18 cellular contexts compared by ENCODE assay signal in genomic region chr2:28465148-28465885, GRCh38. TPM values are rescaled to one million over a fixed set of nuclear protein-coding genes. Genes with fewer than 3 reads are reported as not detected.
DNase-seq lines count a peak whose midpoint lies in the region; ATAC-seq and TF ChIP-seq lines count a peak whose summit lies in the region.
"Had no signal": no experiment of that assay in that cellular context is flagged by ENCODE, and none has a peak within 500 bp of the region (broad histone marks: within the 10 kb centered on the region; RNA-seq: fewer than 3 reads in every experiment).

No MANE protein-coding gene starts in this region.

- H3K4me1 Mint-ChIP-seq in activated CD8-positive, alpha-beta memory T cell treated with anti-CD3 and anti-CD28 coated beads, Interleukin-2, amount 10 ng/mL, durations not matched to agents 7 days and 5 days: peaks cover 44% of the 10 kb centered on the region
- H3K4me1 Mint-ChIP-seq in activated T-helper 1 cell treated with anti-CD3 and anti-CD28 coated beads, Interleukin-12 subunit alpha, Interleukin-12 subunit beta, Interleukin-2, Interleukin-4 antibody, amounts not matched to agents 30 ng/mL and 10 ng/mL and 1 ng/mL, durations not matched to agents 14 hours and 24 hours and 36 hours (ENCODE audit: low read depth): peaks cover 51% of the 10 kb centered on the region
- H3K4me1 Mint-ChIP-seq in type B pancreatic cell (ENCODE audit: unreplicated experiment): no peaks in the 10 kb centered on the region

- CTCF ChIA-PET in activated CD8-positive, alpha-beta memory T cell treated with anti-CD3 and anti-CD28 coated beads, Interleukin-2, amount 10 ng/mL, durations not matched to agents 7 days and 5 days (lab: Charles Lee): interaction anchor here (0.8 to 1.8 kb wide), 3 partner anchors 12 to 46 kb away, joined by 3 to 5 read pairs (median 5); no protein-coding TSS in a partner anchor

- H3K9ac ChIP-seq in mesenchymal stem cell (ENCODE audit: low read length): no peak overlapping the region

- no peaks in the 10 kb centered on the region for H3K27me3 ChIP-seq in mesenchymal stem cell (ENCODE audit: control insufficient read depth in 1 of 2, insufficient read depth in 1 of 2, low read length in 2 of 2)
- H3K27me3 ChIP-seq: suprapubic skin had no signal

- no peak overlapping the region for H2BK15ac ChIP-seq in mesenchymal stem cell (ENCODE audit: low read depth, poor library complexity, severe bottlenecking)

- no peak overlapping the region for H4K8ac ChIP-seq in mesenchymal stem cell (ENCODE audit: low read length)

- H3K4me3 Mint-ChIP-seq in activated CD8-positive, alpha-beta memory T cell treated with anti-CD3 and anti-CD28 coated beads, Interleukin-2, amount 10 ng/mL, durations not matched to agents 7 days and 5 days: no peak overlapping the region
- H3K4me3 Mint-ChIP-seq in activated T-helper 1 cell treated with anti-CD3 and anti-CD28 coated beads, Interleukin-12 subunit alpha, Interleukin-12 subunit beta, Interleukin-2, Interleukin-4 antibody, amounts not matched to agents 30 ng/mL and 10 ng/mL and 1 ng/mL, durations not matched to agents 14 hours and 24 hours and 36 hours: peak overlapping the region; percentile 17
- H3K4me3 Mint-ChIP-seq in type B pancreatic cell: no peak overlapping the region

- intact Hi-C loops in activated T-helper 1 cell treated with anti-CD3 and anti-CD28 coated beads, Interleukin-12 subunit alpha, Interleukin-12 subunit beta, Interleukin-2, Interleukin-4 antibody, amounts not matched to agents 30 ng/mL and 10 ng/mL and 1 ng/mL, durations not matched to agents 14 hours and 24 hours and 36 hours (cut with micrococcal nuclease): loop anchor here (1.0 to 5.0 kb wide), 6 partner anchors 17 to 837 kb away; no protein-coding TSS in a partner anchor

- 90% methylated on average over 4 of the region's 8 CpGs for WGBS in mesenchymal stem cell

- H3K36me3 ChIP-seq in mesenchymal stem cell (ENCODE audit: control insufficient read depth in 1 of 2, insufficient read depth in 2 of 2, low read depth in 1 of 2, low read length in 2 of 2): no peaks in the 10 kb centered on the region
- H3K36me3 ChIP-seq: suprapubic skin had no signal

- H3K4me2 ChIP-seq in mesenchymal stem cell (ENCODE audit: low read length, poor library complexity, severe bottlenecking): no peak overlapping the region
- H3K4me2 ChIP-seq: A549, smooth muscle cell had no signal

- no peak overlapping the region for H4K91ac ChIP-seq in mesenchymal stem cell (ENCODE audit: low read length)

- peaks cover 13% of the 10 kb centered on the region for H3K9me3 Mint-ChIP-seq in activated CD8-positive, alpha-beta memory T cell treated with anti-CD3 and anti-CD28 coated beads, Interleukin-2, amount 10 ng/mL, durations not matched to agents 7 days and 5 days (ENCODE audit: low read depth)
- H3K9me3 Mint-ChIP-seq in activated T-helper 1 cell treated with anti-CD3 and anti-CD28 coated beads, Interleukin-12 subunit alpha, Interleukin-12 subunit beta, Interleukin-2, Interleukin-4 antibody, amounts not matched to agents 30 ng/mL and 10 ng/mL and 1 ng/mL, durations not matched to agents 14 hours and 24 hours and 36 hours: peaks cover 21% of the 10 kb centered on the region
- peaks cover 8% of the 10 kb centered on the region for H3K9me3 Mint-ChIP-seq in type B pancreatic cell

- TF ChIP-seq CTCF in type B pancreatic cell (conservative IDR thresholded peaks at IDR 0.05): no peak

- H2AK5ac ChIP-seq in mesenchymal stem cell (ENCODE audit: low read length, severe bottlenecking): no peak overlapping the region

- H2BK12ac ChIP-seq in mesenchymal stem cell (ENCODE audit: low read length in 2 of 2): no peak overlapping the region

- peak overlapping the region; percentile 53 for H3K27ac Mint-ChIP-seq in activated CD8-positive, alpha-beta memory T cell treated with anti-CD3 and anti-CD28 coated beads, Interleukin-2, amount 10 ng/mL, durations not matched to agents 7 days and 5 days
- peak overlapping the region; percentile 36 for H3K27ac Mint-ChIP-seq in activated T-helper 1 cell treated with anti-CD3 and anti-CD28 coated beads, Interleukin-12 subunit alpha, Interleukin-12 subunit beta, Interleukin-2, Interleukin-4 antibody, amounts not matched to agents 30 ng/mL and 10 ng/mL and 1 ng/mL, durations not matched to agents 14 hours and 24 hours and 36 hours
- no peak overlapping the region for H3K27ac Mint-ChIP-seq in type B pancreatic cell

- no peak overlapping the region for H3K23ac ChIP-seq in mesenchymal stem cell (ENCODE audit: low read length in 2 of 2)

- H3K79me1 ChIP-seq in mesenchymal stem cell (replicated peaks; ENCODE audit: low read length, poor library complexity, severe bottlenecking): no peaks in the 10 kb centered on the region

- peaks cover 11% of the 10 kb centered on the region for H3K9me3 ChIP-seq in mesenchymal stem cell (ENCODE audit: control insufficient read depth, low read length)
- H3K9me3 ChIP-seq: mucosa of descending colon, suprapubic skin had no signal

- DNase-seq in activated CD8-positive, alpha-beta memory T cell treated with anti-CD3 and anti-CD28 coated beads, Interleukin-2, amount 10 ng/mL, durations not matched to agents 7 days and 5 days: no peak
- DNase-seq in activated CD8-positive, alpha-beta memory T cell treated with anti-CD3 and anti-CD28 coated beads, Interleukin-2, amount 50 U/mL, for 4 hours: no peak
- DNase-seq in EH (ENCODE audit: low read depth) (peak; percentile 28), mesenchymal stem cell (no peak), type B pancreatic cell (ENCODE audit: extremely low spot score, unreplicated experiment) (no peak)
- DNase-seq in activated T-helper 1 cell treated with anti-CD3 and anti-CD28 coated beads, Interleukin-12 subunit alpha, Interleukin-12 subunit beta, Interleukin-2, Interleukin-4 antibody, amounts not matched to agents 30 ng/mL and 10 ng/mL and 1 ng/mL, durations not matched to agents 14 hours and 24 hours and 36 hours (ENCODE audit: low spot score): no peak
- DNase-seq: activated gamma-delta T cell, head of caudate nucleus, left ventricle myocardium superior, mucosa of descending colon, NCI-H1417, NCI-H526 had no signal

- no peak overlapping the region for H3K4ac ChIP-seq in mesenchymal stem cell (ENCODE audit: low read depth in 1 of 2, low read length in 2 of 2)

- no peak overlapping the region for H3K14ac ChIP-seq in mesenchymal stem cell (ENCODE audit: low read length in 2 of 2)

- H3K27me3 Mint-ChIP-seq in activated CD8-positive, alpha-beta memory T cell treated with anti-CD3 and anti-CD28 coated beads, Interleukin-2, amount 10 ng/mL, durations not matched to agents 7 days and 5 days: peaks cover 13% of the 10 kb centered on the region
- H3K27me3 Mint-ChIP-seq in activated T-helper 1 cell treated with anti-CD3 and anti-CD28 coated beads, Interleukin-12 subunit alpha, Interleukin-12 subunit beta, Interleukin-2, Interleukin-4 antibody, amounts not matched to agents 30 ng/mL and 10 ng/mL and 1 ng/mL, durations not matched to agents 14 hours and 24 hours and 36 hours (ENCODE audit: insufficient read depth): peaks cover 11% of the 10 kb centered on the region
- H3K27me3 Mint-ChIP-seq in type B pancreatic cell: peaks cover 16% of the 10 kb centered on the region

- peak overlapping the region; percentile 77 for H2AFZ ChIP-seq in mesenchymal stem cell (ENCODE audit: low read depth, low read length)

- peak; percentile 74 for ATAC-seq in activated CD8-positive, alpha-beta memory T cell treated with anti-CD3 and anti-CD28 coated beads, Interleukin-2, amount 10 ng/mL, durations not matched to agents 7 days and 5 days
- ATAC-seq in GM19351 (IDR thresholded peaks at IDR 0.05; ENCODE audit: unreplicated experiment) (no peak), HG03135 (IDR thresholded peaks at IDR 0.05; ENCODE audit: unreplicated experiment) (no peak)
- ATAC-seq: A549, left ventricle myocardium superior, mucosa of descending colon had no signal

- no peak overlapping the region for H2BK120ac ChIP-seq in mesenchymal stem cell (ENCODE audit: low read depth, low read length)

- no peak overlapping the region for H3K27ac ChIP-seq in mesenchymal stem cell (ENCODE audit: low read length, poor library complexity, severe bottlenecking)
- H3K27ac ChIP-seq: A549, C4-2B, suprapubic skin had no signal

- no peaks in the 10 kb centered on the region for H3K4me1 ChIP-seq in mesenchymal stem cell (ENCODE audit: control insufficient read depth, insufficient read depth, low read depth, low read length)

- no peak overlapping the region for H3K4me3 ChIP-seq in mesenchymal stem cell (ENCODE audit: insufficient read depth in 1 of 2, low read depth in 1 of 2, low read length in 2 of 2)
- H3K4me3 ChIP-seq: A549, mucosa of descending colon, smooth muscle cell, suprapubic skin had no signal

- no peak overlapping the region for H2BK5ac ChIP-seq in mesenchymal stem cell (ENCODE audit: low read depth, low read length, poor library complexity, severe bottlenecking)

- H3K18ac ChIP-seq in mesenchymal stem cell (ENCODE audit: low read depth in 1 of 2, low read length in 2 of 2): no peak overlapping the region

- H3K36me3 Mint-ChIP-seq in activated CD8-positive, alpha-beta memory T cell treated with anti-CD3 and anti-CD28 coated beads, Interleukin-2, amount 10 ng/mL, durations not matched to agents 7 days and 5 days: peaks cover 23% of the 10 kb centered on the region
- H3K36me3 Mint-ChIP-seq in activated T-helper 1 cell treated with anti-CD3 and anti-CD28 coated beads, Interleukin-12 subunit alpha, Interleukin-12 subunit beta, Interleukin-2, Interleukin-4 antibody, amounts not matched to agents 30 ng/mL and 10 ng/mL and 1 ng/mL, durations not matched to agents 14 hours and 24 hours and 36 hours (ENCODE audit: low read depth): peaks cover 6% of the 10 kb centered on the region
- H3K36me3 Mint-ChIP-seq in type B pancreatic cell: no peaks in the 10 kb centered on the region

RNA-seq across cellular contexts. Expression of gene PLB1, which starts 30.5 kb away (rescaled TPM):
- 1 to 10 TPM in 1 of 2 experiments, under 1 TPM in 1; 0.67 to 1.2 TPM for total RNA-seq in activated CD8-positive, alpha-beta memory T cell treated with anti-CD3 and anti-CD28 coated beads, Interleukin-2, amount 10 ng/mL, durations not matched to agents 7 days and 5 days
- 0.75 and 1.2 TPM in 2 replicates for total RNA-seq in activated T-helper 1 cell treated with anti-CD3 and anti-CD28 coated beads, Interleukin-12 subunit alpha, Interleukin-12 subunit beta, Interleukin-2, Interleukin-4 antibody, amounts not matched to agents 30 ng/mL and 10 ng/mL and 1 ng/mL, durations not matched to agents 14 hours and 24 hours and 36 hours
- polyA plus RNA-seq in mesenchymal stem cell (2013, experiment 1 of 2): 0.70 TPM
- 0.74 TPM for polyA plus RNA-seq in mesenchymal stem cell (2013, experiment 2 of 2)
- 1.9 and 3.4 TPM in 2 replicates for total RNA-seq in type B pancreatic cell (ENCODE audit: low replicate concordance)
